18 cellular contexts compared by ENCODE assay signal in genomic region chr3:12985148-12985547, GRCh38.
"Had no signal": no experiment of that assay in that cellular context is flagged by ENCODE, and none has a peak within 500 bp of the region (broad histone marks: within the 10 kb centered on the region; RNA-seq: fewer than 3 reads in every experiment).

No MANE protein-coding gene starts in this region.

- H3K36me3 ChIP-seq: stomach had no signal

- H3K9me3 ChIP-seq: neutrophil, stomach had no signal

- ATAC-seq: natural killer cell treated with Interleukin-12 subunit alpha and Interleukin-12 subunit beta and Interleukin-15 and Interleukin-18, amount 100 ng/mL, for 72 hours had no signal

- H3K27me3 Mint-ChIP-seq: activated naive CD8-positive, alpha-beta T cell treated with anti-CD3 and anti-CD28 coated beads, Interleukin-2, amount 10 ng/mL, durations not matched to agents 7 days and 5 days; brain; natural killer cell treated with Interleukin-12 subunit alpha and Interleukin-12 subunit beta and Interleukin-15 and Interleukin-18, amount 100 ng/mL, for 72 hours had no signal

- H3K4me1 ChIP-seq: foreskin keratinocyte had no signal

- H3K4me3 Mint-ChIP-seq: activated naive CD8-positive, alpha-beta T cell treated with anti-CD3 and anti-CD28 coated beads, Interleukin-2, amount 10 ng/mL, durations not matched to agents 7 days and 5 days; natural killer cell treated with Interleukin-12 subunit alpha and Interleukin-12 subunit beta and Interleukin-15 and Interleukin-18, amount 100 ng/mL, for 72 hours; stimulated activated effector memory CD8-positive, alpha-beta T cell treated with anti-CD3 and anti-CD28 coated beads, Interleukin-12 subunit alpha, Interleukin-12 subunit beta, amount 100 ng/mL, for 72 hours; type B pancreatic cell had no signal

- H3K27ac ChIP-seq: dorsolateral prefrontal cortex, foreskin keratinocyte had no signal

- H3K27me3 ChIP-seq: dorsolateral prefrontal cortex, neutrophil, stomach had no signal

- FAIRE-seq: colon, small intestine had no signal

- H3K9me3 Mint-ChIP-seq: activated naive CD8-positive, alpha-beta T cell treated with anti-CD3 and anti-CD28 coated beads, Interleukin-2, amount 10 ng/mL, durations not matched to agents 7 days and 5 days; natural killer cell treated with Interleukin-12 subunit alpha and Interleukin-12 subunit beta and Interleukin-15 and Interleukin-18, amount 100 ng/mL, for 72 hours; stimulated activated effector memory CD8-positive, alpha-beta T cell treated with anti-CD3 and anti-CD28 coated beads, Interleukin-12 subunit alpha, Interleukin-12 subunit beta, amount 100 ng/mL, for 72 hours; type B pancreatic cell had no signal

- H3K4me3 ChIP-seq: dorsolateral prefrontal cortex, stomach had no signal

- H3K27ac Mint-ChIP-seq: activated naive CD8-positive, alpha-beta T cell treated with anti-CD3 and anti-CD28 coated beads, Interleukin-2, amount 10 ng/mL, durations not matched to agents 7 days and 5 days; type B pancreatic cell had no signal

- DNase-seq: activated CD8-positive, alpha-beta memory T cell treated with anti-CD3 and anti-CD28 coated beads for 24 hours; activated naive CD4-positive, alpha-beta T cell; activated naive CD8-positive, alpha-beta T cell treated with anti-CD3 and anti-CD28 coated beads, Interleukin-2, amount 10 ng/mL, durations not matched to agents 7 days and 5 days; central memory CD4-positive, alpha-beta T cell; dorsolateral prefrontal cortex; foreskin keratinocyte; mesendoderm; retina; small intestine; stimulated activated CD4-positive, alpha-beta T cell treated with anti-CD3 and anti-CD28 coated beads, Interleukin-4, amount 100 ng/mL, for 1 hour; stomach; T1000 had no signal

- H3K36me3 Mint-ChIP-seq: natural killer cell treated with Interleukin-12 subunit alpha and Interleukin-12 subunit beta and Interleukin-15 and Interleukin-18, amount 100 ng/mL, for 72 hours; type B pancreatic cell had no signal
